9 cellular contexts compared by ENCODE assay signal in the genomic region with DNA sequence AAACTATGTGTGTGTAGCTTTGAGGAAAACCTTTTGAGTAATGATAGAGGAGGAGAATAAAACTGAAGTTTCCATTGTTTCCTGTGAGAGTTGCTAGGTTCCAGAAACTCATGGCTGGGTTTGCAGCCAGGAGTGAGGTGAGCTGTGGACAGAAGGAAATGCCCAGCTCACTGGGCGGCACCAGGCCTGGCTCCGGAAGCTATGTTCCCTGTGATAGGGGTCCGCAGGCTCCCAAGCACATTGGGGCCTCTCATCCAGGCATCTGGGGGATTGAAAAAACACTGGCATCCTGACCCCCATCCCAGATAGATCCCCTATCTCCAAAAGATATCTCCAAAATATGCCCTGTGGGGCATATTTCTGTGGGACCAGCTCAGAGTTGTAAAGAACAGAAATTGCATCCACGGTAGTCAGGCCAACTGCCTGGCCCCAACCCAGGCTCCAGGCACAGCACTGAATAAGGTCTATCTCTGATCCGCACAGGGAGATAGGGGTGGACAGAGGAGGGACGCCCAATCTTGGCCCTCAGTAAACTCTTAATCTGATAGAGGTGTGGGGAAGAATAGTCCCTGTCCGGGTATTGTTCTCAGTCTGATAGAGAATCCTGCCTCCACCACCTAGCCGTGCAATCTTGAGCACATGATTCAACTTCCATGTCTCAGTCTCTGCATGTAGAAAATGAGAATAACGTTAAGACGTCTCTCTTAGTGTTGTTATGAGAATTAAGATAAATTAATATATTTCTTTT. TPM values are rescaled to one million over a fixed set of nuclear protein-coding genes. Genes with fewer than 3 reads are reported as not detected.
A peak's percentile ranks its signal among the peaks of the same experiment; 100 is the strongest.
DNase-seq lines count a peak whose midpoint lies in the region; ATAC-seq, FAIRE-seq and TF ChIP-seq lines count a peak whose summit lies in the region.
"Had no signal": no experiment of that assay in that cellular context is flagged by ENCODE, and none has a peak within 500 bp of the region (broad histone marks: within the 10 kb centered on the region; RNA-seq: fewer than 3 reads in every experiment).

No MANE protein-coding gene starts in this region.

- POLR2A ChIA-PET in Panc1 (lab: Charles Lee): interaction anchor here (0.5 to 0.7 kb wide), 2 partner anchors 11 to 16 kb away, joined by 3 read pairs; no protein-coding TSS in a partner anchor
- POLR2A ChIA-PET in HepG2 (lab: Yijun Ruan, JAX): interaction anchor here (0.7 to 10.7 kb wide), 5 partner anchors 7 to 157 kb away, joined by 3 to 105 read pairs (median 3); no protein-coding TSS in a partner anchor

- H3K27me3 ChIP-seq in Panc1 (ENCODE audit: control insufficient read depth, insufficient read depth, low read length) (no peaks in the 10 kb centered on the region), astrocyte (ENCODE audit: insufficient read depth, low read length) (no peaks in the 10 kb centered on the region), HepG2 (ENCODE audit: control insufficient read depth in 1 of 2, insufficient read depth in 2 of 2, low read length in 2 of 2) (peaks cover 3 to 5% of the 10 kb centered on the region in 2 experiments; a peak in 3 of 5 replicates)

- H3K4me3 ChIP-seq in Panc1 (ENCODE audit: low read depth in 2 of 2, low read length in 2 of 2): no peak overlapping the region
- H3K4me3 ChIP-seq in astrocyte (ENCODE audit: insufficient read depth, low read depth, low read length): no peak overlapping the region
- peak overlapping the region in 2 of 3 experiments; percentile 36 to 51; a peak in 3 of 6 replicates for H3K4me3 ChIP-seq in HepG2 (replicated peaks in 1 of 3; ENCODE audit: insufficient read depth in 1 of 3, low read depth in 2 of 3, low read length in 3 of 3)

- no peak for TF ChIP-seq POLR2A in HepG2 (IDR thresholded peaks at IDR 0.05; ENCODE audit: insufficient read depth in 1 of 2, low read depth in 2 of 2, low read length in 2 of 2)

- in situ Hi-C loops in Panc1 (cut with HindIII; ENCODE audit: low pct_unique_long_range_greater_than_20kb, low sequenced_read_pairs): no loop called here
- in situ Hi-C loops in HepG2 (cut with HindIII; ENCODE audit: extremely low pct_ligation_motif_present, low pct_unique_long_range_greater_than_20kb): no loop called here
- in situ Hi-C loops in GM13976 (cut with MboI; ENCODE audit: low sequenced_read_pairs, unreplicated experiment): no loop called here

- H3K27ac ChIP-seq in Panc1 (ENCODE audit: low read length): peak overlapping the region; percentile 93
- peak overlapping the region; percentile 90 for H3K27ac ChIP-seq in astrocyte (ENCODE audit: low read depth, low read length)
- no peak overlapping the region for H3K27ac ChIP-seq in HepG2 (ENCODE audit: extremely low read length, insufficient read depth, low read length)

- TF ChIP-seq EP300 in HepG2 (IDR thresholded peaks at IDR 0.05; ENCODE audit: low read depth in 2 of 2, low read length in 2 of 2) (no peak), HepG2 (CRISPR knock-in tag; IDR thresholded peaks at IDR 0.05; ENCODE audit: borderline replicate concordance) (no peak)

- no peak for TF ChIP-seq RAD21 in HepG2 (CRISPR knock-in tag; IDR thresholded peaks at IDR 0.05)

- H3K4me1 Mint-ChIP-seq in astrocyte (ENCODE audit: low read depth, unreplicated experiment): peaks cover 46% of the 10 kb centered on the region
- H3K4me1 Mint-ChIP-seq in stimulated activated memory B cell treated with anti-CD40 and anti-IgM and Interleukin-4, amounts not matched to agents 10 μg/mL and 1 μg/mL and 100 μg/mL, for 72 hours: peaks cover 25% of the 10 kb centered on the region

- WGBS in HepG2 (ENCODE audit: low lambda C conversion rate): 7% methylated on average over 9 of the region's 10 CpGs

- peak overlapping the region; percentile 84 for H3K27ac Mint-ChIP-seq in astrocyte (ENCODE audit: unreplicated experiment)
- no peak overlapping the region for H3K27ac Mint-ChIP-seq in stimulated activated memory B cell treated with anti-CD40 and anti-IgM and Interleukin-4, amounts not matched to agents 10 μg/mL and 1 μg/mL and 100 μg/mL, for 72 hours

- no peak for TF ChIP-seq CTCF in Panc1 (IDR thresholded peaks at IDR 0.05)
- no peak for TF ChIP-seq CTCF in astrocyte (IDR thresholded peaks at IDR 0.05; ENCODE audit: insufficient read depth, low read depth, low read length)
- no peak for TF ChIP-seq CTCF in HepG2 (CRISPR knock-in tag; IDR thresholded peaks at IDR 0.05)
- no peak for TF ChIP-seq CTCF in GM13976 (IDR thresholded peaks at IDR 0.05; ENCODE audit: borderline replicate concordance, control extremely low read depth, extremely low read depth, insufficient read depth, missing control alignments)

- H3K27me3 Mint-ChIP-seq in astrocyte (ENCODE audit: low read depth, unreplicated experiment): no peaks in the 10 kb centered on the region
- peaks cover 15% of the 10 kb centered on the region for H3K27me3 Mint-ChIP-seq in stimulated activated memory B cell treated with anti-CD40 and anti-IgM and Interleukin-4, amounts not matched to agents 10 μg/mL and 1 μg/mL and 100 μg/mL, for 72 hours

- DNase-seq in Panc1 (ENCODE audit: low read depth, low spot score) (no peak), astrocyte (ENCODE audit: low read depth) (peak; percentile 47), HepG2 (ENCODE audit: low spot score) (no peak), GM13976 (ENCODE audit: low spot score) (no peak), NCI-H526 treated with DMSO at 0.1 percent for 48 hours (lab: John Stamatoyannopoulos, UW) (no peak)
- DNase-seq: activated gamma-delta T cell treated with Interleukin-2 at 50 U/mL for 16 hours had no signal

- H3K4me1 ChIP-seq in Panc1 (ENCODE audit: control insufficient read depth, insufficient read depth, low read length) (peaks cover 59% of the 10 kb centered on the region), astrocyte (ENCODE audit: insufficient read depth, low read length) (peaks cover 57% of the 10 kb centered on the region), HepG2 (ENCODE audit: insufficient read depth, low read length) (peaks cover 87% of the 10 kb centered on the region)

- H3K79me2 ChIP-seq in astrocyte (ENCODE audit: insufficient read depth, low read length) (peaks cover 28% of the 10 kb centered on the region), HepG2 (ENCODE audit: insufficient read depth, low read length) (peaks cover 21% of the 10 kb centered on the region)

- H3K9me3 Mint-ChIP-seq in astrocyte (ENCODE audit: unreplicated experiment): no peaks in the 10 kb centered on the region
- no peaks in the 10 kb centered on the region for H3K9me3 Mint-ChIP-seq in stimulated activated memory B cell treated with anti-CD40 and anti-IgM and Interleukin-4, amounts not matched to agents 10 μg/mL and 1 μg/mL and 100 μg/mL, for 72 hours

- H3K4me3 Mint-ChIP-seq in astrocyte (ENCODE audit: unreplicated experiment): peak overlapping the region; percentile 80
- H3K4me3 Mint-ChIP-seq in stimulated activated memory B cell treated with anti-CD40 and anti-IgM and Interleukin-4, amounts not matched to agents 10 μg/mL and 1 μg/mL and 100 μg/mL, for 72 hours: peak overlapping the region; percentile 85

- CTCF ChIA-PET in Panc1 (lab: Charles Lee) (interaction anchor here (1.0 kb wide), 1 partner anchor 26 kb away, joined by 5 read pairs; no protein-coding TSS in a partner anchor), HepG2 (lab: Yijun Ruan, JAX; ENCODE audit: low intra/inter-chr PET ratio, low total read pairs) (no interaction called here)

- H3K36me3 ChIP-seq in Panc1 (ENCODE audit: control insufficient read depth, insufficient read depth, low read length) (no peaks in the 10 kb centered on the region; the same call in 1 of the 2 replicates), astrocyte (ENCODE audit: insufficient read depth, low read length) (no peaks in the 10 kb centered on the region), HepG2 (replicated peaks in 1 of 2; ENCODE audit: control insufficient read depth in 1 of 2, insufficient read depth in 2 of 2, low read length in 2 of 2) (no peaks in the 10 kb centered on the region; a peak in 1 of 5 replicates)

- H3K9ac ChIP-seq in astrocyte (ENCODE audit: low read length): peak overlapping the region; percentile 67
- peak overlapping the region; percentile 41 for H3K9ac ChIP-seq in HepG2 (ENCODE audit: insufficient read depth, low read depth, low read length)

- no peak for ATAC-seq in Panc1
- no peak for ATAC-seq in HepG2
- ATAC-seq in stimulated activated memory B cell treated with anti-CD40 and anti-IgM and Interleukin-4, amounts not matched to agents 10 μg/mL and 1 μg/mL and 100 μg/mL, for 72 hours: no peak
- ATAC-seq in GM21360 (IDR thresholded peaks at IDR 0.05; ENCODE audit: unreplicated experiment): no peak

- intact Hi-C loops in Panc1 (cut with micrococcal nuclease; ENCODE audit: unreplicated experiment) (no loop called here), HepG2 (cut with micrococcal nuclease; ENCODE audit: unreplicated experiment) (no loop called here)

- H3K36me3 Mint-ChIP-seq in astrocyte (ENCODE audit: low read depth, unreplicated experiment): peaks cover 2% of the 10 kb centered on the region
- H3K36me3 Mint-ChIP-seq in stimulated activated memory B cell treated with anti-CD40 and anti-IgM and Interleukin-4, amounts not matched to agents 10 μg/mL and 1 μg/mL and 100 μg/mL, for 72 hours: no peaks in the 10 kb centered on the region

- peaks cover 17% of the 10 kb centered on the region for H4K20me1 ChIP-seq in astrocyte (ENCODE audit: insufficient read depth, low read length)
- H4K20me1 ChIP-seq in HepG2 (ENCODE audit: insufficient read depth, low read length): no peaks in the 10 kb centered on the region

- no TSS peak for BruUV-seq in Panc1 (replicated peaks; lab: Mats Ljungman, UMichigan)
- no TSS peak for BruUV-seq in HepG2 (replicated peaks; lab: Mats Ljungman, UMichigan)

- H3K9me3 ChIP-seq in Panc1 (ENCODE audit: control insufficient read depth, insufficient read depth, low read depth, low read length) (no peaks in the 10 kb centered on the region), astrocyte (ENCODE audit: insufficient read depth, low read depth, low read length) (no peaks in the 10 kb centered on the region), HepG2 (ENCODE audit: low read length) (no peaks in the 10 kb centered on the region)

- H2AFZ ChIP-seq in astrocyte (ENCODE audit: low read depth, low read length): peak overlapping the region; percentile 42
- peak overlapping the region; percentile 30 for H2AFZ ChIP-seq in HepG2 (ENCODE audit: low read length)

- FAIRE-seq in astrocyte (lab: Jason Lieb, UNC): no peak
- FAIRE-seq in HepG2 (lab: Jason Lieb, UNC): no peak

- peak overlapping the region; percentile 60 for H3K4me2 ChIP-seq in astrocyte (ENCODE audit: low read length)
- H3K4me2 ChIP-seq in HepG2 (ENCODE audit: low read depth, low read length): peak overlapping the region; percentile 71

RNA-seq across cellular contexts. Expression of gene HSPG2, which starts 1.9 kb away (rescaled TPM):
- total RNA-seq in Panc1 (2021; ENCODE audit: unreplicated experiment): 171 TPM
- 324 TPM for polyA plus RNA-seq in Panc1 (2012; ENCODE audit: insufficient read length)
- 249 and 262 TPM in 2 replicates for total RNA-seq in astrocyte
- 5.6 and 9.1 TPM in 2 replicates for total RNA-seq in HepG2 (2016; rRNA removed; fragmentation: Illumina TruSeq; extraction: Trizol)
- total RNA-seq in HepG2 (2016; cell fraction: cytosol; rRNA removed; fragmentation: Illumina TruSeq; extraction: Trizol; ENCODE audit: low read depth): 4.1 and 4.6 TPM in 2 replicates
- total RNA-seq in HepG2 (2016; cell fraction: insoluble cytoplasmic fraction; rRNA removed; fragmentation: Illumina TruSeq; extraction: Trizol): 4.7 and 8.9 TPM in 2 replicates
- total RNA-seq in HepG2 (2016; cell fraction: membrane; rRNA removed; fragmentation: Illumina TruSeq; extraction: Trizol): 5.4 and 5.7 TPM in 2 replicates
- 28.3 and 31.6 TPM in 2 replicates for total RNA-seq in HepG2 (2016; cell fraction: nucleus; rRNA removed; fragmentation: Illumina TruSeq; extraction: Trizol)
- polyA plus RNA-seq in HepG2 (2011; rRNA removed): 10.3 and 13.1 TPM in 2 replicates
- 3.8 and 6.6 TPM in 2 replicates for polyA plus RNA-seq in HepG2 (2011; cell fraction: cytosol; rRNA removed)
- 128 and 235 TPM in 2 replicates for polyA plus RNA-seq in HepG2 (2011; cell fraction: nucleus; rRNA removed)
- 17.9 and 25.0 TPM in 2 replicates for polyA plus RNA-seq in HepG2 (2012)
- polyA plus RNA-seq in HepG2 (2016; cell fraction: cytosol; fragmentation: Illumina TruSeq; extraction: Trizol; ENCODE audit: low read depth): 1.9 TPM in 2 replicates
- 7.0 and 9.8 TPM in 2 replicates for polyA plus RNA-seq in HepG2 (2016; cell fraction: insoluble cytoplasmic fraction; fragmentation: Illumina TruSeq; extraction: Trizol; ENCODE audit: low read depth)
- polyA plus RNA-seq in HepG2 (2016; cell fraction: membrane; fragmentation: Illumina TruSeq; extraction: Trizol; ENCODE audit: low read depth): 2.8 TPM in 2 replicates
- 78.2 and 78.5 TPM in 2 replicates for polyA plus RNA-seq in HepG2 (2016; cell fraction: nucleus; fragmentation: Illumina TruSeq; extraction: Trizol; ENCODE audit: insufficient read depth, low read depth)
- 24.8 and 26.5 TPM in 2 replicates for polyA minus RNA-seq in HepG2 (2011; rRNA and poly(A)+ RNA removed; ENCODE audit: low replicate concordance)
- 17.5 and 18.6 TPM in 2 replicates for polyA minus RNA-seq in HepG2 (2011; cell fraction: cytosol; rRNA and poly(A)+ RNA removed)
- polyA minus RNA-seq in HepG2 (2011; cell fraction: nucleus; rRNA and poly(A)+ RNA removed): 39.8 and 42.6 TPM in 2 replicates

RNA-seq across cellular contexts. Expression of gene CELA3B, which starts 37.9 kb away (rescaled TPM):
- 3.4 TPM for total RNA-seq in Panc1 (2021; ENCODE audit: unreplicated experiment)
- polyA plus RNA-seq in Panc1 (2012; ENCODE audit: insufficient read length): not detected
- total RNA-seq in astrocyte: not detected in 2 replicates
- total RNA-seq in HepG2 (2016; rRNA removed; fragmentation: Illumina TruSeq; extraction: Trizol): not detected in 2 replicates
- not detected in 2 replicates for total RNA-seq in HepG2 (2016; cell fraction: cytosol; rRNA removed; fragmentation: Illumina TruSeq; extraction: Trizol; ENCODE audit: low read depth)
- total RNA-seq in HepG2 (2016; cell fraction: insoluble cytoplasmic fraction; rRNA removed; fragmentation: Illumina TruSeq; extraction: Trizol): not detected in 2 replicates
- not detected in 2 replicates for total RNA-seq in HepG2 (2016; cell fraction: membrane; rRNA removed; fragmentation: Illumina TruSeq; extraction: Trizol)
- total RNA-seq in HepG2 (2016; cell fraction: nucleus; rRNA removed; fragmentation: Illumina TruSeq; extraction: Trizol): not detected in 2 replicates
- polyA plus RNA-seq in HepG2 (2011; rRNA removed): 0.34 TPM in 1 of 2 replicates, not detected in the other
- 0.06 TPM in 1 of 2 replicates, not detected in the other for polyA plus RNA-seq in HepG2 (2011; cell fraction: cytosol; rRNA removed)
- polyA plus RNA-seq in HepG2 (2011; cell fraction: nucleus; rRNA removed): 0.21 TPM in 1 of 2 replicates, not detected in the other
- 0.24 TPM in 1 of 2 replicates, not detected in the other for polyA plus RNA-seq in HepG2 (2012)
- not detected in 2 replicates for polyA plus RNA-seq in HepG2 (2016; cell fraction: cytosol; fragmentation: Illumina TruSeq; extraction: Trizol; ENCODE audit: low read depth)
- not detected in 2 replicates for polyA plus RNA-seq in HepG2 (2016; cell fraction: insoluble cytoplasmic fraction; fragmentation: Illumina TruSeq; extraction: Trizol; ENCODE audit: low read depth)
- not detected in 2 replicates for polyA plus RNA-seq in HepG2 (2016; cell fraction: membrane; fragmentation: Illumina TruSeq; extraction: Trizol; ENCODE audit: low read depth)
- not detected in 2 replicates for polyA plus RNA-seq in HepG2 (2016; cell fraction: nucleus; fragmentation: Illumina TruSeq; extraction: Trizol; ENCODE audit: insufficient read depth, low read depth)
- polyA minus RNA-seq in HepG2 (2011; rRNA and poly(A)+ RNA removed; ENCODE audit: low replicate concordance): 0.20 TPM in 1 of 2 replicates, not detected in the other
- polyA minus RNA-seq in HepG2 (2011; cell fraction: cytosol; rRNA and poly(A)+ RNA removed): not detected in 2 replicates
- polyA minus RNA-seq in HepG2 (2011; cell fraction: nucleus; rRNA and poly(A)+ RNA removed): 0.52 and 1.2 TPM in 2 replicates
- total RNA-seq: LHCN-M2 had no signal

Comparison
In these comparisons a context has a peak if more than half of its experiments do, and no peak if none do; other contexts are left out.
1. H3K4me3 ChIP-seq: peak in HepG2 (2 of 3); none in Panc1 (0 of 2) and astrocyte (single experiment).